19 cellular contexts compared by ENCODE assay signal in genomic region chr12:63480186-63480585, GRCh38.
DNase-seq lines count a peak whose midpoint lies in the region; ATAC-seq and TF ChIP-seq lines count a peak whose summit lies in the region.
"Had no signal": no experiment of that assay in that cellular context is flagged by ENCODE, and none has a peak within 500 bp of the region (broad histone marks: within the 10 kb centered on the region; RNA-seq: fewer than 3 reads in every experiment).

No MANE protein-coding gene starts in this region.

- ATAC-seq in GM21528 (IDR thresholded peaks at IDR 0.05; ENCODE audit: low FRiP score, unreplicated experiment): no peak
- ATAC-seq in GM18498 (IDR thresholded peaks at IDR 0.05; ENCODE audit: unreplicated experiment): no peak
- no peak for ATAC-seq in HG02981 (IDR thresholded peaks at IDR 0.05; ENCODE audit: unreplicated experiment)
- ATAC-seq: CD8-positive, alpha-beta T cell had no signal

- H2AFZ ChIP-seq in OCI-LY1 (ENCODE audit: low read length): peak overlapping the region; percentile 97

- no peak overlapping the region for H3K4me3 ChIP-seq in OCI-LY1 (ENCODE audit: low read depth, low read length, poor library complexity, severe bottlenecking)
- H3K4me3 ChIP-seq: BLaER1 treated with 17β-estradiol and CSF1 and Interleukin-3, amounts not matched to agents 10 nM and 100 nM had no signal

- peaks cover 3% of the 10 kb centered on the region for H3K9me3 Mint-ChIP-seq in chondrocyte (ENCODE audit: low read depth)
- H3K9me3 Mint-ChIP-seq: CD8-positive, alpha-beta T cell; H9 had no signal

- peaks cover 11% of the 10 kb centered on the region for H3K4me1 Mint-ChIP-seq in chondrocyte (ENCODE audit: low read depth)
- H3K4me1 Mint-ChIP-seq: H9, IgD-negative memory B cell had no signal

- TF ChIP-seq CTCF in OCI-LY1 (IDR thresholded peaks at IDR 0.05; ENCODE audit: low read length) (no peak), chondrocyte (IDR thresholded peaks at IDR 0.05) (no peak)

- no peaks in the 10 kb centered on the region for H3F3A ChIP-seq in OCI-LY1 (ENCODE audit: insufficient read depth, low read length)

- H3K9me3 ChIP-seq in OCI-LY1 (ENCODE audit: low read length): no peaks in the 10 kb centered on the region
- H3K9me3 ChIP-seq: BLaER1 treated with 17β-estradiol and CSF1 and Interleukin-3, amounts not matched to agents 10 nM and 100 nM had no signal

- no peaks in the 10 kb centered on the region for H3K27me3 ChIP-seq in OCI-LY1 (ENCODE audit: insufficient read depth, low read length)
- H3K27me3 ChIP-seq: BLaER1 treated with 17β-estradiol and CSF1 and Interleukin-3, amounts not matched to agents 10 nM and 100 nM had no signal

- no peak overlapping the region for H3K4me3 Mint-ChIP-seq in chondrocyte (ENCODE audit: unreplicated experiment)
- H3K4me3 Mint-ChIP-seq: CD8-positive, alpha-beta T cell; H9; IgD-negative memory B cell had no signal

- peaks cover 2% of the 10 kb centered on the region for H3K27me3 Mint-ChIP-seq in chondrocyte (ENCODE audit: low read depth)
- H3K27me3 Mint-ChIP-seq: IgD-negative memory B cell had no signal

- peak; percentile 2 for DNase-seq in ELR (ENCODE audit: low read depth)
- DNase-seq in chondrocyte (ENCODE audit: low spot score): no peak
- no peak for DNase-seq in NCI-H1694 treated with DMSO at 0.1 percent for 48 hours (lab: John Stamatoyannopoulos, UW)
- DNase-seq: Calu3; CD8-positive, alpha-beta T cell; H9; NCI-H1694; NCI-H2081 treated with DMSO at 0.1 percent for 48 hours; NCI-H2171 treated with DMSO at 0.1 percent for 48 hours; NCI-H524 treated with DMSO at 0.1 percent for 48 hours; NCI-H82; SHP77; SW 1271 had no signal

- no peak overlapping the region for H3K27ac ChIP-seq in OCI-LY1 (ENCODE audit: low read depth, low read length, poor library complexity, severe bottlenecking)
- H3K27ac ChIP-seq: BLaER1 treated with 17β-estradiol and CSF1 and Interleukin-3, amounts not matched to agents 10 nM and 100 nM had no signal

- no peaks in the 10 kb centered on the region for H3K36me3 ChIP-seq in OCI-LY1 (ENCODE audit: insufficient read depth, low read length)
- H3K36me3 ChIP-seq: BLaER1 treated with 17β-estradiol and CSF1 and Interleukin-3, amounts not matched to agents 10 nM and 100 nM had no signal

- no peaks in the 10 kb centered on the region for H3K36me3 Mint-ChIP-seq in chondrocyte (ENCODE audit: low read depth)
- H3K36me3 Mint-ChIP-seq: CD8-positive, alpha-beta T cell; IgD-negative memory B cell had no signal

- no peak overlapping the region for H3K9ac ChIP-seq in OCI-LY1 (ENCODE audit: low read length)
- H3K9ac ChIP-seq: BLaER1 treated with 17β-estradiol and CSF1 and Interleukin-3, amounts not matched to agents 10 nM and 100 nM had no signal

- no peaks in the 10 kb centered on the region for H3K79me2 ChIP-seq in OCI-LY1 (ENCODE audit: insufficient read depth, low read length)

- H3K4me1 ChIP-seq in OCI-LY1 (ENCODE audit: insufficient read depth, low read length, severe bottlenecking): peaks cover 17% of the 10 kb centered on the region
- H3K4me1 ChIP-seq: BLaER1 treated with 17β-estradiol and CSF1 and Interleukin-3, amounts not matched to agents 10 nM and 100 nM had no signal

- H3K4me2 ChIP-seq in OCI-LY1 (ENCODE audit: low read length): 0 out of 2 replicates have a peak overlapping the region, but pooled peaks have one; percentile 21
- H3K4me2 ChIP-seq: BLaER1 treated with 17β-estradiol and CSF1 and Interleukin-3, amounts not matched to agents 10 nM and 100 nM had no signal

- no peaks in the 10 kb centered on the region for H4K20me1 ChIP-seq in OCI-LY1 (ENCODE audit: insufficient read depth, low read length)
- H4K20me1 ChIP-seq: BLaER1 treated with 17β-estradiol and CSF1 and Interleukin-3, amounts not matched to agents 10 nM and 100 nM had no signal

- peak overlapping the region; percentile 36 for H3K27ac Mint-ChIP-seq in chondrocyte (ENCODE audit: unreplicated experiment)
- H3K27ac Mint-ChIP-seq: CD8-positive, alpha-beta T cell; H9; IgD-negative memory B cell had no signal

- H3K9me2 ChIP-seq in OCI-LY1 (ENCODE audit: low read depth, low read length): no peaks in the 10 kb centered on the region
